In the genomic region with DNA sequence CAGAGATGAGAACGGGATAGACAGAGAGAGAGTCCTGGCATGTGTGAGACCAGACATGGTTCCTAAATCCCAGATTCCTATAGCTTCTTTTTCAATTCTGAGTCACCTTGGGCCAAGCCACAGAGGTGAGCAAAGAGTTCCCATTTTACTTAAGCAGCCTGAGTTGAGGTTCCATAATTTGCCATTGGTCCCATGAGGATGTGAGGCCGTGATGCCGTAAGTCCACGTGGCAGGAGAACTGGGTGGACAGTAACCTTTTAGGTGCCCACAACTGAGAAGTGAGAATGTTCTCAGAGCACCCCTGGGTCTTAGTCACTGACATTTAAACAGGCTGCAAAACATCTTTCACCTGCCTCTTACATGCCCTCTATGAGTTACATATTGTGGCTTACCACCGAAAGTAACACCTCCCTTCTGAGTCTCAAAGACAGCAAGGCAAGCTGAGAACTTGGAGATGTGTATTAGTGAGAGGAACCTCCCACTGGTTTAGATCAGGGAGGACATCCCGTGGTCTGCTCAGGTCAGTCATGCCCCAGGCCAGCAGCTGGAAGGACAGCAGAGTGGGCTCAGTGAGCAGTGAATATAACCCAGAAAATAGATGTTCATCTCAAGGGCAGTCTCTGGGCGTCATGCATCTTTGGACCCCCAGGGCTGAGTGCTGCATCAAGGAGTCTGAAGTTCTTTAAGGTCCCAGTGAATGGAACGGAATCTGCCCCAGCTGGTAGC, we compare ENCODE assay signal across 7 cellular contexts.
DNase-seq lines count a peak whose midpoint lies in the region; ATAC-seq and TF ChIP-seq lines count a peak whose summit lies in the region.

No MANE protein-coding gene starts in this region.

- peaks cover 8% of the 10 kb centered on the region for H3K27me3 Mint-ChIP-seq in glutamatergic neuron (ENCODE audit: unreplicated experiment)

- H3K36me3 Mint-ChIP-seq in glutamatergic neuron (ENCODE audit: unreplicated experiment) = no peaks in the 10 kb centered on the region

- no peak overlapping the region for H3K27ac Mint-ChIP-seq in glutamatergic neuron (ENCODE audit: unreplicated experiment)

- DNase-seq in GM20000 (ENCODE audit: low spot score) = peak; percentile 81
- peak; percentile 74 for DNase-seq in activated effector memory CD4-positive, alpha-beta T cell treated with anti-CD3 and anti-CD28 coated beads, Interleukin-2, amount 50 U/mL, for 16 hours
- DNase-seq in stimulated activated CD8-positive, alpha-beta memory T cell treated with anti-CD3 and anti-CD28 coated beads, Interleukin-7, amount 100 ng/mL, for 48 hours (ENCODE audit: extremely low read depth in 1 of 2, low read depth in 1 of 2) = peak; percentile 20 to 50
- DNase-seq in NCI-H226 = no peak
- DNase-seq in glutamatergic neuron = no peak
- no peak for DNase-seq in Right ventricle myocardium inferior (ENCODE audit: missing footprints)

- intact Hi-C loops in Right ventricle myocardium inferior (cut with DNase I) = no loop called here

- TF ChIP-seq CTCF in GM20000 (IDR thresholded peaks at IDR 0.05; ENCODE audit: extremely low read depth, missing control alignments) (no peak), glutamatergic neuron (IDR thresholded peaks at IDR 0.05; ENCODE audit: partially characterized antibody, unreplicated experiment) (no peak)

- H3K4me3 Mint-ChIP-seq in glutamatergic neuron (ENCODE audit: unreplicated experiment) = no peak overlapping the region

- H3K4me1 Mint-ChIP-seq in glutamatergic neuron (ENCODE audit: low read depth, unreplicated experiment) = peaks cover 34% of the 10 kb centered on the region

- H3K9me3 Mint-ChIP-seq in glutamatergic neuron (ENCODE audit: unreplicated experiment) = peaks cover 2% of the 10 kb centered on the region

- ATAC-seq in HG03469 (IDR thresholded peaks at IDR 0.05; ENCODE audit: unreplicated experiment) = peak; percentile 91
- ATAC-seq in Right ventricle myocardium inferior = no peak

Comparison
In these comparisons a context has a peak if more than half of its experiments do, and no peak if none do; other contexts are left out.
1. DNase-seq: peak in GM20000 (single experiment), activated effector memory CD4-positive, alpha-beta T cell treated with anti-CD3 and anti-CD28 coated beads, Interleukin-2, amount 50 U/mL, for 16 hours (single experiment) and stimulated activated CD8-positive, alpha-beta memory T cell treated with anti-CD3 and anti-CD28 coated beads, Interleukin-7, amount 100 ng/mL, for 48 hours (2 of 2); none in NCI-H226 (single experiment), glutamatergic neuron (single experiment) and Right ventricle myocardium inferior (single experiment).